13 cellular contexts compared by ENCODE assay signal in genomic region chr16:87698241-87698640, GRCh38.
DNase-seq lines count a peak whose midpoint lies in the region; ATAC-seq, FAIRE-seq and TF ChIP-seq lines count a peak whose summit lies in the region.
"Had no signal": no experiment of that assay in that cellular context is flagged by ENCODE, and none has a peak within 500 bp of the region (broad histone marks: within the 10 kb centered on the region; RNA-seq: fewer than 3 reads in every experiment).

No MANE protein-coding gene starts in this region.

- no peak overlapping the region for H3K4me3 ChIP-seq in PC-3 (ENCODE audit: low read length)
- H3K4me3 ChIP-seq in mammary epithelial cell (replicated peaks in 1 of 3; ENCODE audit: insufficient read depth in 1 of 3, low read depth in 2 of 3, low read length in 3 of 3), result no peak overlapping the region
- H3K4me3 ChIP-seq: uterus had no signal

- CTCF ChIA-PET in GM10248 (lab: Yijun Ruan, JAX) (interaction anchor here (0.9 to 1.5 kb wide), 2 partner anchors 71 to 109 kb away, joined by 3 to 5 read pairs; no protein-coding TSS in a partner anchor), PC-3 (lab: Charles Lee) (no interaction called here), mammary epithelial cell (lab: Charles Lee; ENCODE audit: low non-redundant PET) (no interaction called here)

- ATAC-seq in GM19455 (IDR thresholded peaks at IDR 0.05; ENCODE audit: unreplicated experiment) (peak; percentile 54), PC-3 (no peak), HG02588 (IDR thresholded peaks at IDR 0.05; ENCODE audit: unreplicated experiment) (no peak)
- ATAC-seq: Panc1 had no signal

- 84% methylated on average over 7 of the region's 7 CpGs for WGBS in mammary epithelial cell (ENCODE audit: low coverage, missing lambda C conversion rate)

- no peaks in the 10 kb centered on the region for H3K9me2 ChIP-seq in PC-3 (replicated peaks; ENCODE audit: low read length)

- in situ Hi-C loops in mammary epithelial cell (cut with MboI; ENCODE audit: low sequenced_read_pairs in 2 of 2), result no loop called here

- POLR2A ChIA-PET in GM10248 (lab: Yijun Ruan, JAX) (no interaction called here), PC-3 (lab: Charles Lee; ENCODE audit: unreplicated experiment) (no interaction called here)

- FAIRE-seq in HTR-8/SVneo (lab: Jason Lieb, UNC), result peak; percentile 20
- FAIRE-seq: TTC549 had no signal

- H3K27me3 ChIP-seq in PC-3 (ENCODE audit: low read length) (no peaks in the 10 kb centered on the region), mammary epithelial cell (ENCODE audit: insufficient read depth, low read length) (no peaks in the 10 kb centered on the region)
- H3K27me3 ChIP-seq: uterus had no signal

- no peaks in the 10 kb centered on the region for H3K36me3 ChIP-seq in PC-3 (ENCODE audit: low read depth, low read length)
- no peaks in the 10 kb centered on the region for H3K36me3 ChIP-seq in mammary epithelial cell (ENCODE audit: insufficient read depth, low read length)
- H3K36me3 ChIP-seq: uterus had no signal

- dilution Hi-C loops in mammary epithelial cell (cut with HindIII; ENCODE audit: low sequenced_read_pairs), result no loop called here

- H3K9ac ChIP-seq in PC-3 (ENCODE audit: low read length) (no peak overlapping the region), mammary epithelial cell (ENCODE audit: insufficient read depth, low read length) (no peak overlapping the region)

- no peak overlapping the region for H2AFZ ChIP-seq in PC-3 (ENCODE audit: low read length)
- no peak overlapping the region for H2AFZ ChIP-seq in mammary epithelial cell (ENCODE audit: low read depth, low read length)

- no TSS peak for BruUV-seq in PC-3 (replicated peaks; lab: Mats Ljungman, UMichigan)
- BruUV-seq in mammary epithelial cell (replicated peaks; lab: Mats Ljungman, UMichigan), result no TSS peak

- no peaks in the 10 kb centered on the region for H3F3A ChIP-seq in PC-3 (ENCODE audit: low read length, unreplicated experiment)

- H4K20me1 ChIP-seq in PC-3 (ENCODE audit: low read length) (no peaks in the 10 kb centered on the region), mammary epithelial cell (ENCODE audit: insufficient read depth, low read length) (no peaks in the 10 kb centered on the region)

- TF ChIP-seq CTCF in GM10248 (IDR thresholded peaks at IDR 0.05; ENCODE audit: control extremely low read depth, extremely low read depth, low read depth, missing control alignments) (no peak), PC-3 (conservative IDR thresholded peaks at IDR 0.05; ENCODE audit: low read depth, low read length) (no peak), mammary epithelial cell (conservative IDR thresholded peaks at IDR 0.05 in 1 of 2, IDR thresholded peaks at IDR 0.05 in 1 of 2; ENCODE audit: extremely low read depth in 1 of 2, insufficient read depth in 1 of 2, low read depth in 1 of 2, low read length in 2 of 2) (no peak)

- H3K27ac ChIP-seq in PC-3 (ENCODE audit: low read length), result no peak overlapping the region
- no peak overlapping the region for H3K27ac ChIP-seq in mammary epithelial cell (ENCODE audit: insufficient read depth, low read depth, low read length)
- H3K27ac ChIP-seq: uterus had no signal

- H3K4me1 ChIP-seq in PC-3 (ENCODE audit: insufficient read depth, low read length) (no peaks in the 10 kb centered on the region), mammary epithelial cell (ENCODE audit: insufficient read depth, low read length) (no peaks in the 10 kb centered on the region)
- H3K4me1 ChIP-seq: uterus had no signal

- intact Hi-C loops in PC-3 (cut with micrococcal nuclease), result no loop called here
- intact Hi-C loops in mammary epithelial cell (cut with micrococcal nuclease), result no loop called here

- H3K9me3 ChIP-seq in PC-3 (ENCODE audit: low read length) (no peaks in the 10 kb centered on the region), mammary epithelial cell (replicated peaks; ENCODE audit: insufficient read depth, low read length) (no peaks in the 10 kb centered on the region)
- H3K9me3 ChIP-seq: uterus had no signal

- H3K79me2 ChIP-seq in PC-3 (ENCODE audit: low read length) (no peaks in the 10 kb centered on the region), mammary epithelial cell (ENCODE audit: insufficient read depth, low read length) (no peaks in the 10 kb centered on the region)

- DNase-seq in GM10248 (ENCODE audit: extremely low spot score), result peak; percentile 72
- DNase-seq in HTR-8/SVneo (ENCODE audit: insufficient read length, low spot score), result no peak
- DNase-seq in germinal center (ENCODE audit: low spot score), result peak; percentile 52
- DNase-seq in PC-3, result no peak
- no peak for DNase-seq in mammary epithelial cell
- DNase-seq in DMS79 treated with DMSO at 0.1 percent for 48 hours (lab: John Stamatoyannopoulos, UW), result no peak
- DNase-seq: KG1, NCI-H2081 treated with DMSO at 0.1 percent for 48 hours, uterus had no signal

- H3K4me2 ChIP-seq in PC-3 (ENCODE audit: low read length) (no peak overlapping the region), mammary epithelial cell (ENCODE audit: insufficient read depth, low read depth, low read length) (no peak overlapping the region)

Comparison
In these comparisons a context has a peak if more than half of its experiments do, and no peak if none do; other contexts are left out.
1. DNase-seq: peak in GM10248 (single experiment) and germinal center (single experiment); none in HTR-8/SVneo (single experiment), PC-3 (single experiment), mammary epithelial cell (single experiment) and DMS79 treated with DMSO at 0.1 percent for 48 hours (single experiment).